18 cellular contexts compared by ENCODE assay signal in the genomic region with DNA sequence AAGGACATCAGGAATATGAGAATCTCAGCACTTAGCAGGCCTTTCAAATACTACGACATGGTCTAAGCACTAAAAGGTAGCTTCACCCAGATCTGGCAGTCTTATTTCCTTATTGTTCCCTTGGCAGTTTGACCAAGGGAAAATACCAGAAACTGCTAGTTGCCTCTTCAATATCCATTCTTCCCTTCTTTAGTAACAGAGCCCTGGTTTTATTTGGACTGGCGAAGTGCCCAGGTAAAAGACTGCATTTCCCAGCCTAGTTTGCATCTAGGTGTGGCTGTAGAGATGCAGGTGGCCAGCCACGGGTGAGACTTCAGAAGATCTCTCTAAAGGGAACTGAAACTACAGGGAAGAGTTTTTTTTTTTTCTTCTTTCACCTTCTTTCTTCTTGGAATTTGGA. TPM values are rescaled to one million over a fixed set of nuclear protein-coding genes. Genes with fewer than 3 reads are reported as not detected.
DNase-seq lines count a peak whose midpoint lies in the region; ATAC-seq and TF ChIP-seq lines count a peak whose summit lies in the region.
"Had no signal": no experiment of that assay in that cellular context is flagged by ENCODE, and none has a peak within 500 bp of the region (broad histone marks: within the 10 kb centered on the region; RNA-seq: fewer than 3 reads in every experiment).

No MANE protein-coding gene starts in this region.

- intact Hi-C loops in lower lobe of right lung (cut with DNase I) (no loop called here), uterus (cut with DNase I; ENCODE audit: low total_unique reads) (no loop called here)

- no peaks in the 10 kb centered on the region for H3K9me3 ChIP-seq in RWPE2 (ENCODE audit: severe bottlenecking)
- no peaks in the 10 kb centered on the region for H3K9me3 ChIP-seq in lower lobe of right lung
- no peaks in the 10 kb centered on the region for H3K9me3 ChIP-seq in uterus

- no peak for TF ChIP-seq CTCF in RWPE2 (IDR thresholded peaks at IDR 0.05; ENCODE audit: poor library complexity, severe bottlenecking)
- no peak for TF ChIP-seq CTCF in lower lobe of right lung (IDR thresholded peaks at IDR 0.05)
- TF ChIP-seq CTCF in uterus (IDR thresholded peaks at IDR 0.05) = no peak

- no peak overlapping the region for H3K4me3 ChIP-seq in RWPE2 (ENCODE audit: severe bottlenecking)
- H3K4me3 ChIP-seq in lower lobe of right lung = no peak overlapping the region
- H3K4me3 ChIP-seq in uterus = no peak overlapping the region
- H3K4me3 ChIP-seq: esophagus muscularis mucosa had no signal

- H3K27me3 ChIP-seq in RWPE2 (ENCODE audit: insufficient read depth, poor library complexity, severe bottlenecking) (no peaks in the 10 kb centered on the region), lower lobe of right lung (ENCODE audit: low read depth) (no peaks in the 10 kb centered on the region), uterus (no peaks in the 10 kb centered on the region)

- DNase-seq in DMS153 treated with DMSO at 0.1 percent for 48 hours (lab: John Stamatoyannopoulos, UW; ENCODE audit: unreplicated experiment) (peak; percentile 85), NCI-H2029 (lab: John Stamatoyannopoulos, UW) (peak; percentile 69), RWPE2 (ENCODE audit: low spot score) (no peak), lower lobe of right lung (peak; percentile 52), C1 segment of cervical spinal cord (lab: John Stamatoyannopoulos, UW) (no peak), uterus (no peak), NCI-H2107 treated with DMSO at 0.1 percent for 48 hours (lab: John Stamatoyannopoulos, UW; ENCODE audit: unreplicated experiment) (no peak)
- DNase-seq in NK-92 treated with Interleukin-12 subunit alpha and Interleukin-12 subunit beta, amount 100 ng/mL, for 24 hours (lab: John Stamatoyannopoulos, UW) = no peak
- DNase-seq: activated CD4-positive, alpha-beta T cell treated with anti-CD3 and anti-CD28 coated beads, Interleukin-2, amount 10 ng/mL, durations not matched to agents 7 days and 5 days; activated CD8-positive, alpha-beta memory T cell treated with anti-CD3 and anti-CD28 coated beads, Interleukin-2, amount 50 U/mL, for 48 hours; amniotic stem cell; DMS79 treated with DMSO at 0.1 percent for 48 hours; left cardiac atrium; MV-4-11; SHP77 treated with DMSO at 0.1 percent for 48 hours had no signal

- H3K27ac ChIP-seq in RWPE2 (ENCODE audit: poor library complexity, severe bottlenecking) (no peak overlapping the region), lower lobe of right lung (no peak overlapping the region), uterus (no peak overlapping the region)
- H3K27ac ChIP-seq: esophagus muscularis mucosa had no signal

- ATAC-seq in RWPE2 (ENCODE audit: low read depth) = peak; percentile 69; the same call in 2 of the 3 replicates
- peak; percentile 64 to 80 for ATAC-seq in lower lobe of right lung
- ATAC-seq: left cardiac atrium had no signal

- H3K36me3 ChIP-seq in RWPE2 (ENCODE audit: low read depth) (no peaks in the 10 kb centered on the region), lower lobe of right lung (no peaks in the 10 kb centered on the region), uterus (no peaks in the 10 kb centered on the region)
- H3K36me3 ChIP-seq: esophagus muscularis mucosa had no signal

- TF ChIP-seq POLR2A in uterus (IDR thresholded peaks at IDR 0.05) = no peak

- H3K4me1 ChIP-seq in RWPE2 (ENCODE audit: insufficient read depth, poor library complexity, severe bottlenecking) (no peaks in the 10 kb centered on the region), lower lobe of right lung (no peaks in the 10 kb centered on the region), uterus (no peaks in the 10 kb centered on the region)
- H3K4me1 ChIP-seq: esophagus muscularis mucosa had no signal

RNA-seq across cellular contexts. Expression of a gene that starts 21.6 kb away (rescaled TPM):
- total RNA-seq in lower lobe of right lung (0.86 TPM), uterus (1 to 10 TPM in 1 of 4 donors, not detected in 3; 3.1 TPM)
- total RNA-seq: activated CD4-positive, alpha-beta T cell treated with anti-CD3 and anti-CD28 coated beads, Interleukin-2, amount 10 ng/mL, durations not matched to agents 7 days and 5 days; mononuclear cell; renal cortical epithelial cell had no signal

Comparison
In these comparisons a context has a peak if more than half of its experiments do, and no peak if none do; other contexts are left out.
1. DNase-seq: peak in DMS153 treated with DMSO at 0.1 percent for 48 hours (single experiment), NCI-H2029 (single experiment) and lower lobe of right lung (single experiment); none in RWPE2 (single experiment), C1 segment of cervical spinal cord (0 of 14), NK-92 treated with Interleukin-12 subunit alpha and Interleukin-12 subunit beta, amount 100 ng/mL, for 24 hours (single experiment), uterus (0 of 2) and NCI-H2107 treated with DMSO at 0.1 percent for 48 hours (single experiment).